ENCODE assay signal across 8 cellular contexts in genomic region chr17:61410555-61411089, GRCh38. TPM values are rescaled to one million over a fixed set of nuclear protein-coding genes. Genes with fewer than 3 reads are reported as not detected.
DNase-seq lines count a peak whose midpoint lies in the region; ATAC-seq and TF ChIP-seq lines count a peak whose summit lies in the region.

No MANE protein-coding gene starts in this region.

- H4K20me1 ChIP-seq in IMR-90 (ENCODE audit: insufficient read depth, low read length): peaks cover 34% of the 10 kb centered on the region

- peak overlapping the region; percentile 47 for H2BK120ac ChIP-seq in IMR-90 (ENCODE audit: low read depth, low read length)

- CTCF ChIA-PET in BJ (lab: Yijun Ruan, JAX) (interaction anchor here (0.5 to 14.0 kb wide), 13 partner anchors 9 to 690 kb away, joined by 3 to 206 read pairs (median 7); partner anchors contain the start of gene TBX2), IMR-90 (lab: Yijun Ruan, JAX) (interaction anchor here (1.0 to 1.2 kb wide), 2 partner anchors 11 to 210 kb away, joined by 3 to 4 read pairs; partner anchors contain the start of gene TBX2)
- CTCF ChIA-PET in activated CD4-positive, alpha-beta memory T cell treated with anti-CD3 and anti-CD28 coated beads, Interleukin-2, amount 10 ng/mL, durations not matched to agents 7 days and 5 days (lab: Charles Lee): interaction anchor here (1.2 kb wide), 1 partner anchor 409 kb away, joined by 3 read pairs; no protein-coding TSS in a partner anchor

- peak overlapping the region; percentile 80 for H3K23ac ChIP-seq in IMR-90 (ENCODE audit: low read depth, low read length)

- TF ChIP-seq RAD21 in IMR-90 (IDR thresholded peaks at IDR 0.05; ENCODE audit: low read length): peak; percentile 43

- peak overlapping the region; percentile 90 for H2AK5ac ChIP-seq in IMR-90 (ENCODE audit: low read depth, low read length)

- H3K4ac ChIP-seq in IMR-90 (ENCODE audit: low read depth, low read length): peak overlapping the region; percentile 99

- peaks cover 9 to 38% of the 10 kb centered on the region in 2 experiments; a peak in 3 of 4 replicates for H3K79me1 ChIP-seq in IMR-90 (ENCODE audit: low read depth in 1 of 2, low read length in 2 of 2)

- DNase-seq in BJ (ENCODE audit: low read depth) (no peak), IMR-90 (peak; percentile 86), mesenteric fat pad (ENCODE audit: low spot score) (peak; percentile 93), kidney glomerular epithelial cell (lab: John Stamatoyannopoulos, UW) (no peak)
- DNase-seq in activated CD4-positive, alpha-beta memory T cell treated with anti-CD3 and anti-CD28 coated beads, Interleukin-2, amount 10 ng/mL, durations not matched to agents 7 days and 5 days: peak; percentile 73
- peak; percentile 68 for DNase-seq in effector CD4-positive, alpha-beta T cell
- peak; percentile 40 to 51 for DNase-seq in stimulated activated CD8-positive, alpha-beta memory T cell treated with anti-CD3 and anti-CD28 coated beads, Interleukin-15, amount 100 ng/mL, for 48 hours (ENCODE audit: low read depth in 2 of 2)

- no peak overlapping the region for H3K56ac ChIP-seq in IMR-90 (ENCODE audit: extremely low read depth, insufficient read depth, low read length)

- peak overlapping the region; percentile 91 for H3K27ac ChIP-seq in IMR-90 (ENCODE audit: insufficient read depth, low read length)

- H2BK15ac ChIP-seq in IMR-90 (ENCODE audit: low read depth, low read length): peak overlapping the region; percentile 36; the same call in 1 of the 3 replicates

- in situ Hi-C loops in IMR-90 (cut with MboI; ENCODE audit: low sequenced_read_pairs): no loop called here

- H2AK9ac ChIP-seq in IMR-90 (replicated peaks; ENCODE audit: low read depth, low read length, poor library complexity): peak overlapping the region; percentile 90

- no peaks in the 10 kb centered on the region for H3K27me3 ChIP-seq in BJ (ENCODE audit: control insufficient read depth, insufficient read depth, low read length)
- no peaks in the 10 kb centered on the region for H3K27me3 ChIP-seq in IMR-90 (ENCODE audit: control insufficient read depth, insufficient read depth, low read length)

- no peaks in the 10 kb centered on the region for H3K9me3 ChIP-seq in IMR-90 (ENCODE audit: control insufficient read depth, insufficient read depth, low read length)

- intact Hi-C loops in IMR-90 (cut with micrococcal nuclease): loop anchor here (5.0 kb wide), 1 partner anchor 657 kb away; the partner anchor contains the start of gene MED13

- H3K36me3 ChIP-seq in BJ (ENCODE audit: control insufficient read depth, insufficient read depth, low read length) (peaks cover 7% of the 10 kb centered on the region), IMR-90 (ENCODE audit: control insufficient read depth, insufficient read depth, low read length) (peaks cover 35% of the 10 kb centered on the region)

- peaks cover 19% of the 10 kb centered on the region for H3K4me1 Mint-ChIP-seq in activated CD4-positive, alpha-beta memory T cell treated with anti-CD3 and anti-CD28 coated beads, Interleukin-2, amount 10 ng/mL, durations not matched to agents 7 days and 5 days

- TF ChIP-seq CTCF in BJ (IDR thresholded peaks at IDR 0.05; ENCODE audit: insufficient read depth, low read depth, low read length) (peak; percentile 62), IMR-90 (conservative IDR thresholded peaks at IDR 0.05; ENCODE audit: low read depth, low read length) (peak; percentile 70)

- POLR2A ChIA-PET in BJ (lab: Charles Lee) (no interaction called here), IMR-90 (lab: Charles Lee; ENCODE audit: unreplicated experiment) (interaction anchor here (1.9 kb wide), 1 partner anchor 11 kb away, joined by 10 read pairs; the partner anchor contains the start of gene TBX2)
- POLR2A ChIA-PET in activated CD4-positive, alpha-beta memory T cell treated with anti-CD3 and anti-CD28 coated beads, Interleukin-2, amount 10 ng/mL, durations not matched to agents 7 days and 5 days (lab: Charles Lee): interaction anchor here (1.1 kb wide), 1 partner anchor 12 kb away, joined by 3 read pairs; no protein-coding TSS in a partner anchor

- peak overlapping the region; percentile 66 for H3K4me2 ChIP-seq in IMR-90 (ENCODE audit: low read depth, low read length)

- peak overlapping the region; percentile 38 for H3K4me3 Mint-ChIP-seq in activated CD4-positive, alpha-beta memory T cell treated with anti-CD3 and anti-CD28 coated beads, Interleukin-2, amount 10 ng/mL, durations not matched to agents 7 days and 5 days

- peaks cover 56% of the 10 kb centered on the region for H3K27me3 Mint-ChIP-seq in activated CD4-positive, alpha-beta memory T cell treated with anti-CD3 and anti-CD28 coated beads, Interleukin-2, amount 10 ng/mL, durations not matched to agents 7 days and 5 days

- dilution Hi-C loops in IMR-90 (cut with HindIII; ENCODE audit: low sequenced_read_pairs, unreplicated experiment): no loop called here

- WGBS in IMR-90 (ENCODE audit: extremely low coverage in 2 of 2, insufficient read length in 1 of 2), 2 experiments: 2% methylated on average over 25 of the region's 48 CpGs; no CpG with 5 or more reads in 1 of the 2 experiments

- no peak overlapping the region for H2BK20ac ChIP-seq in IMR-90 (ENCODE audit: low read depth, low read length)

- H4K91ac ChIP-seq in IMR-90 (ENCODE audit: insufficient read depth, low read depth, low read length): peak overlapping the region; percentile 62; the same call in 1 of the 2 replicates

- no peak; the same call in 1 of the 2 replicates for TF ChIP-seq POLR2A in IMR-90 (IDR thresholded peaks at IDR 0.05; ENCODE audit: low read depth, low read length)

- peak overlapping the region; percentile 8 for H4K5ac ChIP-seq in IMR-90 (ENCODE audit: low read depth, low read length)

- H3K9me3 Mint-ChIP-seq in activated CD4-positive, alpha-beta memory T cell treated with anti-CD3 and anti-CD28 coated beads, Interleukin-2, amount 10 ng/mL, durations not matched to agents 7 days and 5 days: no peaks in the 10 kb centered on the region

- peak overlapping the region; percentile 41 to 95; a peak in 3 of 4 replicates for H4K8ac ChIP-seq in IMR-90 (ENCODE audit: low read depth in 2 of 2, low read length in 2 of 2)

- no peaks in the 10 kb centered on the region for H3K36me3 Mint-ChIP-seq in activated CD4-positive, alpha-beta memory T cell treated with anti-CD3 and anti-CD28 coated beads, Interleukin-2, amount 10 ng/mL, durations not matched to agents 7 days and 5 days (ENCODE audit: low read depth)

- H3K18ac ChIP-seq in IMR-90 (ENCODE audit: low read depth, low read length): peak overlapping the region; percentile 12; the same call in 1 of the 2 replicates

- H3K4me3 ChIP-seq in BJ (ENCODE audit: low read depth, low read length) (peak overlapping the region; percentile 66), IMR-90 (ENCODE audit: insufficient read depth, low read depth, low read length) (peak overlapping the region; percentile 27)

- BruUV-seq in IMR-90 (replicated peaks; lab: Mats Ljungman, UMichigan): no TSS peak

- H3K27ac Mint-ChIP-seq in activated CD4-positive, alpha-beta memory T cell treated with anti-CD3 and anti-CD28 coated beads, Interleukin-2, amount 10 ng/mL, durations not matched to agents 7 days and 5 days: no peak overlapping the region

- H3K14ac ChIP-seq in IMR-90 (replicated peaks; ENCODE audit: low read depth, low read length): peak overlapping the region; percentile 83

- H3K9me1 ChIP-seq in IMR-90 (ENCODE audit: insufficient read depth, low read length): no peaks in the 10 kb centered on the region; the same call in 1 of the 2 replicates

- peak overlapping the region; percentile 94 for H2BK5ac ChIP-seq in IMR-90 (ENCODE audit: low read depth, low read length, poor library complexity, severe bottlenecking)

- ATAC-seq in IMR-90 (ENCODE audit: low read depth) (peak; percentile 25), GM21723 (IDR thresholded peaks at IDR 0.05; ENCODE audit: unreplicated experiment) (no peak)

- H3K4me1 ChIP-seq in IMR-90 (ENCODE audit: control insufficient read depth, insufficient read depth, low read length): peaks cover 45% of the 10 kb centered on the region

- H3K9ac ChIP-seq in IMR-90 (ENCODE audit: low read depth, low read length): peak overlapping the region; percentile 38

- H2AFZ ChIP-seq in IMR-90 (replicated peaks; ENCODE audit: low read length, poor library complexity): peak overlapping the region; percentile 98

TF ChIP-seq in IMR-90, 13 proteins besides CTCF, POLR2A, EP300 and RAD21:
- TF ChIP-seq SMC3 (IDR thresholded peaks at IDR 0.05; ENCODE audit: low read depth, low read length) (peak; percentile 42), MAZ (IDR thresholded peaks at IDR 0.05; ENCODE audit: borderline replicate concordance, low read depth, low read length) (peak; percentile 77; the same call in 1 of the 2 replicates), NFE2L2 (IDR thresholded peaks at IDR 0.05; ENCODE audit: low read depth, low read length) (no peak), CEBPB (IDR thresholded peaks at IDR 0.05; ENCODE audit: low read depth, low read length) (no peak), CHD1 (IDR thresholded peaks at IDR 0.05; ENCODE audit: low read depth, low read length) (no peak), RFX5 (IDR thresholded peaks at IDR 0.05; ENCODE audit: low read depth, low read length) (no peak)
TF ChIP-seq in IMR-90: peak in this region for 2.

RNA-seq across cellular contexts. Expression of gene TBX2, which starts 11.0 kb away (rescaled TPM):
- polyA plus RNA-seq in BJ (2011; rRNA removed) (4.3 and 7.8 TPM in 2 replicates), IMR-90 (2012; rRNA removed) (64.1 and 69.2 TPM in 2 replicates)
- 8.2 and 9.0 TPM in 2 replicates for polyA minus RNA-seq in BJ (2011; rRNA and poly(A)+ RNA removed)
- total RNA-seq in IMR-90 (2012; rRNA removed) (20.1 and 23.6 TPM in 2 replicates), mesenteric fat pad (16.1 TPM)
- 41.5 and 81.3 TPM in 2 replicates for polyA plus RNA-seq in IMR-90 (2012; cell fraction: cytosol; rRNA removed)
- polyA plus RNA-seq in IMR-90 (2012; cell fraction: nucleus; rRNA removed; ENCODE audit: low replicate concordance): 159 and 319 TPM in 2 replicates
- total RNA-seq in activated CD4-positive, alpha-beta memory T cell treated with anti-CD3 and anti-CD28 coated beads, Interleukin-2, amount 10 ng/mL, durations not matched to agents 7 days and 5 days: not detected

RNA-seq across cellular contexts. Expression of gene TBX4, which starts 41.6 kb away (rescaled TPM):
- polyA plus RNA-seq in BJ (2011; rRNA removed) (2.8 and 3.7 TPM in 2 replicates), IMR-90 (2012; rRNA removed) (0.05 TPM in 1 of 2 replicates, not detected in the other)
- polyA minus RNA-seq in BJ (2011; rRNA and poly(A)+ RNA removed): 2.3 and 2.4 TPM in 2 replicates
- total RNA-seq in IMR-90 (2012; rRNA removed) (0.28 TPM in 1 of 2 replicates, not detected in the other), mesenteric fat pad (0.19 TPM)
- polyA plus RNA-seq in IMR-90 (2012; cell fraction: cytosol; rRNA removed): 0.04 TPM in 1 of 2 replicates, not detected in the other
- 0.12 and 0.23 TPM in 2 replicates for polyA plus RNA-seq in IMR-90 (2012; cell fraction: nucleus; rRNA removed; ENCODE audit: low replicate concordance)
- total RNA-seq in activated CD4-positive, alpha-beta memory T cell treated with anti-CD3 and anti-CD28 coated beads, Interleukin-2, amount 10 ng/mL, durations not matched to agents 7 days and 5 days: not detected

Comparison
In these comparisons a context has a peak if more than half of its experiments do, and no peak if none do; other contexts are left out.
1. DNase-seq: peak in IMR-90 (single experiment), activated CD4-positive, alpha-beta memory T cell treated with anti-CD3 and anti-CD28 coated beads, Interleukin-2, amount 10 ng/mL, durations not matched to agents 7 days and 5 days (single experiment), effector CD4-positive, alpha-beta T cell (single experiment), mesenteric fat pad (single experiment) and stimulated activated CD8-positive, alpha-beta memory T cell treated with anti-CD3 and anti-CD28 coated beads, Interleukin-15, amount 100 ng/mL, for 48 hours (2 of 2); none in BJ (single experiment) and kidney glomerular epithelial cell (single experiment).
2. RNA of gene TBX2, which starts 11.0 kb away (total RNA-seq): 20.1 to 23.6 TPM in IMR-90 and 16.1 TPM in mesenteric fat pad (single experiment); not detected in activated CD4-positive, alpha-beta memory T cell treated with anti-CD3 and anti-CD28 coated beads, Interleukin-2, amount 10 ng/mL, durations not matched to agents 7 days and 5 days; every median in the first group is over 10 times any median in the second.